Comparison of ENCODE assay signal across 1 cellular context in genomic region chr4:74056114-74056857, GRCh38.
TF ChIP-seq lines count a peak whose summit lies in the region.

No MANE protein-coding gene starts in this region.

TF ChIP-seq in K562, 482 proteins besides CTCF, POLR2A, EP300 and RAD21 (continued from another document and continues in another):
- TF ChIP-seq CBX8 (IDR thresholded peaks at IDR 0.05; ENCODE audit: borderline replicate concordance, extremely low read depth, low read depth, low read length, poor library complexity, severe bottlenecking) (no peak), PBX2 (CRISPR knock-in tag; IDR thresholded peaks at IDR 0.05; ENCODE audit: low read depth) (no peak), PBX2 (tag; conservative IDR thresholded peaks at IDR 0.05; ENCODE audit: low read depth) (peak; percentile 90), KLF6 (CRISPR knock-in tag; IDR thresholded peaks at IDR 0.05; ENCODE audit: borderline replicate concordance) (peak; percentile 59), PRMT5 (CRISPR knock-in tag; IDR thresholded peaks at IDR 0.05) (no peak), SPI1 (IDR thresholded peaks at IDR 0.05; ENCODE audit: borderline replicate concordance, low read depth, low read length) (no peak), PPARD (CRISPR knock-in tag; IDR thresholded peaks at IDR 0.05) (no peak), MAFF (IDR thresholded peaks at IDR 0.05; ENCODE audit: low read length) (peak; percentile 100), SP2 (IDR thresholded peaks at IDR 0.05; ENCODE audit: extremely low read depth, low read depth, low read length, poor library complexity, severe bottlenecking) (no peak), CBX1 (IDR thresholded peaks at IDR 0.05; ENCODE audit: low read depth) (no peak), ZNF551 (CRISPR knock-in tag; IDR thresholded peaks at IDR 0.05) (no peak), PTTG1 (tag; IDR thresholded peaks at IDR 0.05; ENCODE audit: low read depth) (no peak), ZNF609 (CRISPR knock-in tag; IDR thresholded peaks at IDR 0.05; ENCODE audit: borderline replicate concordance) (no peak), ZNF316 (IDR thresholded peaks at IDR 0.05) (peak; percentile 100), DMBX1 (CRISPR knock-in tag; IDR thresholded peaks at IDR 0.05; ENCODE audit: borderline replicate concordance) (peak; percentile 20; the same call in 1 of the 2 replicates), ZNF589 (CRISPR knock-in tag; IDR thresholded peaks at IDR 0.05; ENCODE audit: low read depth) (peak; percentile 93), ZKSCAN1 (IDR thresholded peaks at IDR 0.05; ENCODE audit: low read depth, low read length) (no peak), BACH1 (tag; IDR thresholded peaks at IDR 0.05) (peak; percentile 100), CREB3 (tag; conservative IDR thresholded peaks at IDR 0.05; ENCODE audit: low read depth) (no peak; the same call in none of the 2 replicates), ZFP30 (CRISPR knock-in tag; IDR thresholded peaks at IDR 0.05; ENCODE audit: borderline replicate concordance) (no peak), KLF10 (CRISPR knock-in tag; IDR thresholded peaks at IDR 0.05) (no peak), ZNF124 (CRISPR knock-in tag; IDR thresholded peaks at IDR 0.05) (no peak), NONO (IDR thresholded peaks at IDR 0.05; ENCODE audit: low read depth in 2 of 2, low read length in 1 of 2) (no peak), ZFPM2 (CRISPR knock-in tag; IDR thresholded peaks at IDR 0.05) (0 out of 2 replicates have a peak, but pooled peaks have one; percentile 12), ZNF146 (CRISPR knock-in tag; IDR thresholded peaks at IDR 0.05; ENCODE audit: unreplicated experiment) (no peak), ZNF512 (tag; IDR thresholded peaks at IDR 0.05) (no peak), NR2C1 (IDR thresholded peaks at IDR 0.05) (peak; percentile 45; the same call in 1 of the 2 replicates), NR2C1 (tag; IDR thresholded peaks at IDR 0.05) (peak; percentile 75), ARID3A (IDR thresholded peaks at IDR 0.05; ENCODE audit: borderline replicate concordance, low read depth, low read length) (peak; percentile 12; the same call in 1 of the 2 replicates), SIX5 (IDR thresholded peaks at IDR 0.05; ENCODE audit: borderline replicate concordance in 1 of 2, insufficient read depth in 1 of 2, low read depth in 1 of 2, low read length in 2 of 2) (no peak), ZNF165 (CRISPR knock-in tag; IDR thresholded peaks at IDR 0.05; ENCODE audit: borderline replicate concordance) (no peak), SMAD2 (IDR thresholded peaks at IDR 0.05; ENCODE audit: low read depth, low read length) (no peak), WHSC1 (IDR thresholded peaks at IDR 0.05; ENCODE audit: low read length) (no peak), TAL1 (IDR thresholded peaks at IDR 0.05) (0 out of 2 replicates have a peak, but pooled peaks have one; percentile 24), CREB1 (IDR thresholded peaks at IDR 0.05) (no peak; the same call in none of the 2 replicates), CREB1 (CRISPR knock-in tag; IDR thresholded peaks at IDR 0.05) (0 out of 2 replicates have a peak, but pooled peaks have one; percentile 33), RB1 (IDR thresholded peaks at IDR 0.05; ENCODE audit: low read depth) (no peak), JUNB (CRISPR knock-in tag; conservative IDR thresholded peaks at IDR 0.05) (no peak), ZNF445 (CRISPR knock-in tag; IDR thresholded peaks at IDR 0.05; ENCODE audit: low read depth) (peak; percentile 13; the same call in 1 of the 2 replicates), PTRF (tag; IDR thresholded peaks at IDR 0.05) (no peak), RBM25 (IDR thresholded peaks at IDR 0.05; ENCODE audit: low read depth, low read length, severe bottlenecking) (no peak), ZNF408 (CRISPR knock-in tag; IDR thresholded peaks at IDR 0.05; ENCODE audit: low read depth) (no peak), GATAD2B (IDR thresholded peaks at IDR 0.05; ENCODE audit: borderline replicate concordance) (peak; percentile 68), NBN (IDR thresholded peaks at IDR 0.05; ENCODE audit: low read depth) (no peak), MCM7 (IDR thresholded peaks at IDR 0.05) (no peak), NR1H2 (CRISPR knock-in tag; IDR thresholded peaks at IDR 0.05) (no peak)
- TF ChIP-seq, protein P1, sequence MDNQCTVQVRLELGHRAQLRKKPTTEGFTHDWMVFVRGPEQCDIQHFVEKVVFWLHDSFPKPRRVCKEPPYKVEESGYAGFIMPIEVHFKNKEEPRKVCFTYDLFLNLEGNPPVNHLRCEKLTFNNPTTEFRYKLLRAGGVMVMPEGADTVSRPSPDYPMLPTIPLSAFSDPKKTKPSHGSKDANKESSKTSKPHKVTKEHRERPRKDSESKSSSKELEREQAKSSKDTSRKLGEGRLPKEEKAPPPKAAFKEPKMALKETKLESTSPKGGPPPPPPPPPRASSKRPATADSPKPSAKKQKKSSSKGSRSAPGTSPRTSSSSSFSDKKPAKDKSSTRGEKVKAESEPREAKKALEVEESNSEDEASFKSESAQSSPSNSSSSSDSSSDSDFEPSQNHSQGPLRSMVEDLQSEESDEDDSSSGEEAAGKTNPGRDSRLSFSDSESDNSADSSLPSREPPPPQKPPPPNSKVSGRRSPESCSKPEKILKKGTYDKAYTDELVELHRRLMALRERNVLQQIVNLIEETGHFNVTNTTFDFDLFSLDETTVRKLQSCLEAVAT (IDR thresholded peaks at IDR 0.05) = no peak
- TF ChIP-seq, protein P2, sequence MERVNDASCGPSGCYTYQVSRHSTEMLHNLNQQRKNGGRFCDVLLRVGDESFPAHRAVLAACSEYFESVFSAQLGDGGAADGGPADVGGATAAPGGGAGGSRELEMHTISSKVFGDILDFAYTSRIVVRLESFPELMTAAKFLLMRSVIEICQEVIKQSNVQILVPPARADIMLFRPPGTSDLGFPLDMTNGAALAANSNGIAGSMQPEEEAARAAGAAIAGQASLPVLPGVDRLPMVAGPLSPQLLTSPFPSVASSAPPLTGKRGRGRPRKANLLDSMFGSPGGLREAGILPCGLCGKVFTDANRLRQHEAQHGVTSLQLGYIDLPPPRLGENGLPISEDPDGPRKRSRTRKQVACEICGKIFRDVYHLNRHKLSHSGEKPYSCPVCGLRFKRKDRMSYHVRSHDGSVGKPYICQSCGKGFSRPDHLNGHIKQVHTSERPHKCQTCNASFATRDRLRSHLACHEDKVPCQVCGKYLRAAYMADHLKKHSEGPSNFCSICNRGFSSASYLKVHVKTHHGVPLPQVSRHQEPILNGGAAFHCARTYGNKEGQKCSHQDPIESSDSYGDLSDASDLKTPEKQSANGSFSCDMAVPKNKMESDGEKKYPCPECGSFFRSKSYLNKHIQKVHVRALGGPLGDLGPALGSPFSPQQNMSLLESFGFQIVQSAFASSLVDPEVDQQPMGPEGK (CRISPR knock-in tag; IDR thresholded peaks at IDR 0.05; ENCODE audit: borderline replicate concordance) = no peak
- TF ChIP-seq, protein P3, sequence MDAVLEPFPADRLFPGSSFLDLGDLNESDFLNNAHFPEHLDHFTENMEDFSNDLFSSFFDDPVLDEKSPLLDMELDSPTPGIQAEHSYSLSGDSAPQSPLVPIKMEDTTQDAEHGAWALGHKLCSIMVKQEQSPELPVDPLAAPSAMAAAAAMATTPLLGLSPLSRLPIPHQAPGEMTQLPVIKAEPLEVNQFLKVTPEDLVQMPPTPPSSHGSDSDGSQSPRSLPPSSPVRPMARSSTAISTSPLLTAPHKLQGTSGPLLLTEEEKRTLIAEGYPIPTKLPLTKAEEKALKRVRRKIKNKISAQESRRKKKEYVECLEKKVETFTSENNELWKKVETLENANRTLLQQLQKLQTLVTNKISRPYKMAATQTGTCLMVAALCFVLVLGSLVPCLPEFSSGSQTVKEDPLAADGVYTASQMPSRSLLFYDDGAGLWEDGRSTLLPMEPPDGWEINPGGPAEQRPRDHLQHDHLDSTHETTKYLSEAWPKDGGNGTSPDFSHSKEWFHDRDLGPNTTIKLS (IDR thresholded peaks at IDR 0.05; ENCODE audit: borderline replicate concordance, low read depth) = peak; percentile 78; the same call in 1 of the 2 replicates
- TF ChIP-seq, protein P4, sequence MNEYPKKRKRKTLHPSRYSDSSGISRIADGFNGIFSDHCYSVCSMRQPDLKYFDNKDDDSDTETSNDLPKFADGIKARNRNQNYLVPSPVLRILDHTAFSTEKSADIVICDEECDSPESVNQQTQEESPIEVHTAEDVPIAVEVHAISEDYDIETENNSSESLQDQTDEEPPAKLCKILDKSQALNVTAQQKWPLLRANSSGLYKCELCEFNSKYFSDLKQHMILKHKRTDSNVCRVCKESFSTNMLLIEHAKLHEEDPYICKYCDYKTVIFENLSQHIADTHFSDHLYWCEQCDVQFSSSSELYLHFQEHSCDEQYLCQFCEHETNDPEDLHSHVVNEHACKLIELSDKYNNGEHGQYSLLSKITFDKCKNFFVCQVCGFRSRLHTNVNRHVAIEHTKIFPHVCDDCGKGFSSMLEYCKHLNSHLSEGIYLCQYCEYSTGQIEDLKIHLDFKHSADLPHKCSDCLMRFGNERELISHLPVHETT (CRISPR knock-in tag; conservative IDR thresholded peaks at IDR 0.05 in 1 of 2, IDR thresholded peaks at IDR 0.05 in 1 of 2) = no peak
